ENCODE assay signal across 11 cellular contexts in genomic region chr22:46942816-46943783, GRCh38.
DNase-seq lines count a peak whose midpoint lies in the region; ATAC-seq and TF ChIP-seq lines count a peak whose summit lies in the region.
"Had no signal": no experiment of that assay in that cellular context is flagged by ENCODE, and none has a peak within 500 bp of the region (broad histone marks: within the 10 kb centered on the region; RNA-seq: fewer than 3 reads in every experiment).

No MANE protein-coding gene starts in this region.

- peak; percentile 65 for DNase-seq in Right ventricle myocardium inferior (ENCODE audit: missing footprints)
- no peak for DNase-seq in cardiac septum (ENCODE audit: low spot score)
- DNase-seq in fibroblast of mammary gland (ENCODE audit: low read depth): peak; percentile 72
- no peak for DNase-seq in natural killer cell
- no peak for DNase-seq in AG08396 (ENCODE audit: low spot score)
- no peak for DNase-seq in activated T-cell treated with anti-CD3 and anti-CD28 coated beads, Interleukin-2, amount 50 U/mL, for 4 hours
- DNase-seq: MG63 had no signal

- peak overlapping the region; percentile 73 for H3K4me3 Mint-ChIP-seq in natural killer cell
- no peak overlapping the region for H3K4me3 Mint-ChIP-seq in activated T-cell treated with anti-CD3 and anti-CD28 coated beads, Interleukin-2, amount 50 U/mL, for 4 hours
- H3K4me3 Mint-ChIP-seq: activated T-helper 1 cell treated with anti-CD3 and anti-CD28 coated beads, Interleukin-12 subunit alpha, Interleukin-12 subunit beta, Interleukin-2, Interleukin-4 antibody, amounts not matched to agents 30 ng/mL and 10 ng/mL and 1 ng/mL, durations not matched to agents 14 hours and 24 hours and 36 hours had no signal

- intact Hi-C loops in Right ventricle myocardium inferior (cut with DNase I) (no loop called here), cardiac septum (cut with DNase I) (no loop called here), natural killer cell (cut with micrococcal nuclease) (no loop called here)

- H3K27me3 Mint-ChIP-seq in natural killer cell (ENCODE audit: low read depth in 2 of 2): no peaks in the 10 kb centered on the region
- no peaks in the 10 kb centered on the region for H3K27me3 Mint-ChIP-seq in activated T-cell treated with anti-CD3 and anti-CD28 coated beads, Interleukin-2, amount 50 U/mL, for 4 hours (ENCODE audit: low read depth)
- H3K27me3 Mint-ChIP-seq: progenitor cell of endocrine pancreas had no signal

- H3K27ac Mint-ChIP-seq in natural killer cell: peak overlapping the region; percentile 73 to 83
- H3K27ac Mint-ChIP-seq: activated T-helper 1 cell treated with anti-CD3 and anti-CD28 coated beads, Interleukin-12 subunit alpha, Interleukin-12 subunit beta, Interleukin-2, Interleukin-4 antibody, amounts not matched to agents 30 ng/mL and 10 ng/mL and 1 ng/mL, durations not matched to agents 14 hours and 24 hours and 36 hours; progenitor cell of endocrine pancreas had no signal

- ATAC-seq in Right ventricle myocardium inferior: peak; percentile 44
- peak in 2 of 3 donors; percentile 31 to 46 for ATAC-seq in natural killer cell
- ATAC-seq in GM18520 (IDR thresholded peaks at IDR 0.05; ENCODE audit: unreplicated experiment): no peak
- ATAC-seq in activated T-cell treated with anti-CD3 and anti-CD28 coated beads, Interleukin-2, amount 50 U/mL, for 4 hours: no peak
- ATAC-seq in GM19023 (IDR thresholded peaks at IDR 0.05; ENCODE audit: unreplicated experiment): no peak

- H3K36me3 Mint-ChIP-seq in natural killer cell: no peaks in the 10 kb centered on the region
- peaks cover 21% of the 10 kb centered on the region for H3K36me3 Mint-ChIP-seq in activated T-cell treated with anti-CD3 and anti-CD28 coated beads, Interleukin-2, amount 50 U/mL, for 4 hours (ENCODE audit: insufficient read depth)

- H3K9me3 Mint-ChIP-seq in natural killer cell: no peaks in the 10 kb centered on the region
- no peaks in the 10 kb centered on the region for H3K9me3 Mint-ChIP-seq in activated T-cell treated with anti-CD3 and anti-CD28 coated beads, Interleukin-2, amount 50 U/mL, for 4 hours
- H3K9me3 Mint-ChIP-seq: activated T-helper 1 cell treated with anti-CD3 and anti-CD28 coated beads, Interleukin-12 subunit alpha, Interleukin-12 subunit beta, Interleukin-2, Interleukin-4 antibody, amounts not matched to agents 30 ng/mL and 10 ng/mL and 1 ng/mL, durations not matched to agents 14 hours and 24 hours and 36 hours had no signal

- H3K4me1 Mint-ChIP-seq in natural killer cell: peaks cover 33 to 38% of the 10 kb centered on the region in 2 donors
- H3K4me1 Mint-ChIP-seq in activated T-cell treated with anti-CD3 and anti-CD28 coated beads, Interleukin-2, amount 50 U/mL, for 4 hours (ENCODE audit: low read depth): peaks cover 6% of the 10 kb centered on the region

- TF ChIP-seq CTCF in fibroblast of mammary gland (conservative IDR thresholded peaks at IDR 0.05; ENCODE audit: control insufficient read depth, insufficient read depth, low read depth, low read length) (no peak), natural killer cell (IDR thresholded peaks at IDR 0.05) (no peak)

- H3K4me3 ChIP-seq in fibroblast of mammary gland (ENCODE audit: control insufficient read depth, low read depth, low read length): peak overlapping the region; percentile 13
- H3K4me3 ChIP-seq: MG63 had no signal

Comparison
In these comparisons a context has a peak if more than half of its experiments do, and no peak if none do; other contexts are left out.
1. DNase-seq: peak in Right ventricle myocardium inferior (single experiment) and fibroblast of mammary gland (single experiment); none in cardiac septum (single experiment), natural killer cell (single experiment), AG08396 (single experiment) and activated T-cell treated with anti-CD3 and anti-CD28 coated beads, Interleukin-2, amount 50 U/mL, for 4 hours (single experiment).
2. ATAC-seq: peak in Right ventricle myocardium inferior (single experiment) and natural killer cell (2 of 3); none in GM18520 (single experiment), activated T-cell treated with anti-CD3 and anti-CD28 coated beads, Interleukin-2, amount 50 U/mL, for 4 hours (0 of 2) and GM19023 (single experiment).